In genomic region chr14:88824314-88825077, GRCh38 we compare ENCODE assay signal across 8 cellular contexts. TPM values are rescaled to one million over a fixed set of nuclear protein-coding genes. Genes with fewer than 3 reads are reported as not detected.
DNase-seq lines count a peak whose midpoint lies in the region; ATAC-seq and TF ChIP-seq lines count a peak whose summit lies in the region.

Gene TTC8 (plus strand): TSS chr14:88824651. CDS start chr14:88824708, 57 bp downstream.

- peak within 1 kb of the TSS; percentile 95 for H3K4me2 ChIP-seq in BLaER1

- no peaks in the 10 kb centered on the region for H3K36me3 Mint-ChIP-seq in activated CD4-positive, alpha-beta T cell treated with anti-CD3 and anti-CD28 coated beads, Interleukin-2, amount 10 ng/mL, durations not matched to agents 24 days and 14 days (ENCODE audit: low read depth)

- no peak for TF ChIP-seq CTCF in coronary artery (IDR thresholded peaks at IDR 0.05)

- H3K27ac ChIP-seq in BLaER1 (peak within 1 kb of the TSS; percentile 90), coronary artery (peak within 1 kb of the TSS; percentile 79 to 89), layer of hippocampus (ENCODE audit: low read depth, low read length) (peak within 1 kb of the TSS; percentile 85)

- H3K4me3 ChIP-seq in BLaER1, result peak within 1 kb of the TSS; percentile 81
- H3K4me3 ChIP-seq in coronary artery, result peak within 1 kb of the TSS; percentile 88

- H3K27ac Mint-ChIP-seq in activated CD4-positive, alpha-beta T cell treated with anti-CD3 and anti-CD28 coated beads, Interleukin-2, amount 10 ng/mL, durations not matched to agents 24 days and 14 days, result peak within 1 kb of the TSS; percentile 95

- no peaks in the 10 kb centered on the region for H4K20me1 ChIP-seq in BLaER1

- H3K27me3 Mint-ChIP-seq in activated CD4-positive, alpha-beta T cell treated with anti-CD3 and anti-CD28 coated beads, Interleukin-2, amount 10 ng/mL, durations not matched to agents 24 days and 14 days, result peaks cover 32% of the 10 kb centered on the region

- H3K9me3 Mint-ChIP-seq in activated CD4-positive, alpha-beta T cell treated with anti-CD3 and anti-CD28 coated beads, Interleukin-2, amount 10 ng/mL, durations not matched to agents 24 days and 14 days, result no peaks in the 10 kb centered on the region

- peaks cover 9% of the 10 kb centered on the region for H3K4me1 ChIP-seq in BLaER1

- peaks cover 11% of the 10 kb centered on the region for H3K4me1 Mint-ChIP-seq in activated CD4-positive, alpha-beta T cell treated with anti-CD3 and anti-CD28 coated beads, Interleukin-2, amount 10 ng/mL, durations not matched to agents 24 days and 14 days

- no peaks in the 10 kb centered on the region for H3K36me3 ChIP-seq in BLaER1

- ATAC-seq in GM19324 (IDR thresholded peaks at IDR 0.05; ENCODE audit: low FRiP score, unreplicated experiment) (peak; percentile 100), HG03460 (IDR thresholded peaks at IDR 0.05; ENCODE audit: unreplicated experiment) (peak; percentile 98)

- DNase-seq in NCI-H526 (lab: John Stamatoyannopoulos, UW) (peak; percentile 80 to 91), coronary artery (ENCODE audit: low spot score) (peak; percentile 88)
- DNase-seq in activated CD4-positive, alpha-beta T cell treated with anti-CD3 and anti-CD28 coated beads, Interleukin-2, amount 10 ng/mL, durations not matched to agents 24 days and 14 days, result peak; percentile 94
- DNase-seq in stimulated activated CD4-positive, alpha-beta T cell treated with anti-CD3 and anti-CD28 coated beads, Interleukin-1b, Interleukin-23, amount 100 ng/mL, for 24 hours (ENCODE audit: low read depth in 4 of 4, low spot score in 1 of 4), result peak; percentile 67 to 75 (median 71)

- peak within 1 kb of the TSS; percentile 84 for H3K4me3 Mint-ChIP-seq in activated CD4-positive, alpha-beta T cell treated with anti-CD3 and anti-CD28 coated beads, Interleukin-2, amount 10 ng/mL, durations not matched to agents 24 days and 14 days

- H3K9ac ChIP-seq in BLaER1, result peak within 1 kb of the TSS; percentile 85

- H3K9me3 ChIP-seq in BLaER1, result no peaks in the 10 kb centered on the region

- H3K27me3 ChIP-seq in BLaER1, result no peaks in the 10 kb centered on the region
- no peaks in the 10 kb centered on the region for H3K27me3 ChIP-seq in layer of hippocampus (ENCODE audit: control insufficient read depth, insufficient read depth, low read length)

- intact Hi-C loops in activated CD4-positive, alpha-beta T cell treated with anti-CD3 and anti-CD28 coated beads, Interleukin-2, amount 10 ng/mL, durations not matched to agents 24 days and 14 days (cut with micrococcal nuclease), result loop anchor here (1.0 to 10.0 kb wide), 4 partner anchors 32 to 1508 kb away; partner anchors contain the start of genes EML5, NRDE2, PSMC1 and ZC3H14

RNA-seq across cellular contexts. Expression of gene TTC8, which starts in this region (rescaled TPM):
- total RNA-seq in activated CD4-positive, alpha-beta T cell treated with anti-CD3 and anti-CD28 coated beads, Interleukin-2, amount 10 ng/mL, durations not matched to agents 24 days and 14 days, result 3.4 and 4.2 TPM in 2 replicates

Comparison
In these comparisons a context has a peak if more than half of its experiments do, and no peak if none do; other contexts are left out.
1. Peak in every context shown above with its lines: DNase-seq, ATAC-seq, H3K4me3 ChIP-seq and H3K27ac ChIP-seq.